In the genomic region with DNA sequence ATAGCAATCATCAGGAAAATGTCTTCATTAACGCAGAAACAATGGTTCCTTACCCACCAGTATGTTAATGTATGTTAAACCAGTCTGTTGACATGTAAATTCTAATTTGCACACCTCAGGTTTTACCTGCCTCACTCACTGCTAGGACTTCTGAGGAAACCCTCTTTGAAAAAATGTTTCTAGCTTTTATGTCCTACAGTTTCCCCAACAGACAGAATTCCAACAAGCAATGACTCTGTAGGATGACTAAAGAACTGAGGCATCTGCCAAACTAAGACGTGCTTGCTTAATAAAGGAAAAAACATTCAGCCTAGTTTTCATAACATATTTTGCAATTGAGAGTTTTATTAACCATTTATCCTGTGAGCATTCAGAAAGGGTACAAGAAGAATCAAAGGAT, we compare ENCODE assay signal across 28 cellular contexts. TPM values are rescaled to one million over a fixed set of nuclear protein-coding genes. Genes with fewer than 3 reads are reported as not detected.
A peak's percentile ranks its signal among the peaks of the same experiment; 100 is the strongest.
DNase-seq lines count a peak whose midpoint lies in the region; ATAC-seq and TF ChIP-seq lines count a peak whose summit lies in the region.
"Had no signal": no experiment of that assay in that cellular context is flagged by ENCODE, and none has a peak within 500 bp of the region (broad histone marks: within the 10 kb centered on the region; RNA-seq: fewer than 3 reads in every experiment).

No MANE protein-coding gene starts in this region.

- ATAC-seq in GM18519 (IDR thresholded peaks at IDR 0.05; ENCODE audit: low FRiP score, unreplicated experiment) = no peak
- no peak for ATAC-seq in Right ventricle myocardium inferior
- ATAC-seq: activated T-cell treated with anti-CD3 and anti-CD28 coated beads, Interleukin-2, amount 50 U/mL, for 72 hours; left ventricle myocardium superior; SK-N-SH treated with all-trans-retinoic acid at 6 μM for 48 hours had no signal

- H3K4me1 ChIP-seq in HUES64 (ENCODE audit: insufficient read depth, low read length) = peaks cover 30% of the 10 kb centered on the region
- H3K4me1 ChIP-seq in endodermal cell (ENCODE audit: control insufficient read depth, insufficient read depth, low read length) = peaks cover 10% of the 10 kb centered on the region
- H3K4me1 ChIP-seq: ascending aorta, vagina had no signal

- peaks cover 52% of the 10 kb centered on the region for H3K4me1 Mint-ChIP-seq in endodermal cell

- H3K27ac ChIP-seq in HUES64 (ENCODE audit: low read depth, low read length) (peak overlapping the region; percentile 80), endodermal cell (ENCODE audit: low read depth, low read length) (no peak overlapping the region)
- H3K27ac ChIP-seq: ascending aorta, vagina had no signal

- no peaks in the 10 kb centered on the region for H3K9me3 Mint-ChIP-seq in endodermal cell
- H3K9me3 Mint-ChIP-seq: activated T-cell treated with anti-CD3 and anti-CD28 coated beads, Interleukin-2, amount 50 U/mL, for 72 hours; CD4-positive, alpha-beta T cell had no signal

- H3K9me3 ChIP-seq in HUES64 (ENCODE audit: insufficient read depth, low read depth, low read length) (no peaks in the 10 kb centered on the region), endodermal cell (ENCODE audit: control insufficient read depth, low read length) (no peaks in the 10 kb centered on the region)
- H3K9me3 ChIP-seq: ascending aorta, vagina had no signal

- no peak overlapping the region for H3K9ac ChIP-seq in HUES64 (ENCODE audit: low read depth, low read length)
- no peak overlapping the region for H3K9ac ChIP-seq in endodermal cell (ENCODE audit: extremely low read depth, low read length, poor library complexity, severe bottlenecking)

- no peak overlapping the region for H3K4me3 ChIP-seq in HUES64 (ENCODE audit: low read length)
- H3K4me3 ChIP-seq in endodermal cell (ENCODE audit: low read length) = no peak overlapping the region
- H3K4me3 ChIP-seq: ascending aorta, vagina had no signal

- intact Hi-C loops in Right ventricle myocardium inferior (cut with DNase I) = no loop called here

- no peaks in the 10 kb centered on the region for H3K27me3 ChIP-seq in HUES64 (ENCODE audit: insufficient read depth, low read length)
- H3K27me3 ChIP-seq in endodermal cell (ENCODE audit: control insufficient read depth, insufficient read depth, low read length, poor library complexity, severe bottlenecking) = no peaks in the 10 kb centered on the region
- H3K27me3 ChIP-seq: ascending aorta, vagina had no signal

- H3K36me3 ChIP-seq in HUES64 (ENCODE audit: insufficient read depth, low read length) (no peaks in the 10 kb centered on the region), endodermal cell (ENCODE audit: control insufficient read depth, insufficient read depth, low read length) (no peaks in the 10 kb centered on the region)
- H3K36me3 ChIP-seq: ascending aorta, vagina had no signal

- no CpG with 5 or more reads among the region's 2 CpGs for WGBS in HUES64
- WGBS in endodermal cell (ENCODE audit: insufficient coverage in 1 of 2, insufficient read length in 1 of 2), 2 experiments = 36% methylated on average over 2 of the region's 2 CpGs; no CpG with 5 or more reads in 1 of the 2 experiments

- H3K27ac Mint-ChIP-seq in endodermal cell = peak overlapping the region; percentile 82
- H3K27ac Mint-ChIP-seq: activated T-cell treated with anti-CD3 and anti-CD28 coated beads, Interleukin-2, amount 50 U/mL, for 72 hours; CD4-positive, alpha-beta T cell had no signal

- H3K4me3 Mint-ChIP-seq in endodermal cell = peak overlapping the region; percentile 8
- H3K4me3 Mint-ChIP-seq: activated T-cell treated with anti-CD3 and anti-CD28 coated beads, Interleukin-2, amount 50 U/mL, for 72 hours; CD4-positive, alpha-beta T cell had no signal

- DNase-seq in EL (peak; percentile 57), endodermal cell (no peak), non-pigmented ciliary epithelial cell (ENCODE audit: low read depth) (peak; percentile 15), KG1 (lab: John Stamatoyannopoulos, UW) (no peak), Right ventricle myocardium inferior (ENCODE audit: missing footprints) (no peak), NCI-H2107 (lab: John Stamatoyannopoulos, UW) (no peak)
- DNase-seq: ACHN; activated CD4-positive, CD25-positive, alpha-beta regulatory T cell; activated naive CD4-positive, alpha-beta T cell treated with anti-CD3 and anti-CD28 coated beads, Interleukin-2, amount 50 U/mL, for 16 hours; activated T-cell treated with anti-CD3 and anti-CD28 coated beads, Interleukin-2, amount 50 U/mL, for 72 hours; CD4-positive, alpha-beta T cell; effector memory CD4-positive, alpha-beta T cell; left ventricle myocardium superior; NCI-H1092 treated with DMSO at 0.1 percent for 48 hours; NCI-H2029 treated with DMSO at 0.1 percent for 48 hours; NCI-H510A treated with DMSO at 0.1 percent for 48 hours; nucleus accumbens; stimulated activated CD4-positive, alpha-beta T cell treated with anti-CD3 and anti-CD28 coated beads, Interleukin-12 subunit alpha, Interleukin-12 subunit beta, amount 100 ng/mL, for 4 hours; stimulated activated CD8-positive, alpha-beta memory T cell treated with anti-CD3 and anti-CD28 coated beads, Interleukin-4, amount 100 ng/mL, for 48 hours; substantia nigra had no signal

- no peaks in the 10 kb centered on the region for H3K36me3 Mint-ChIP-seq in endodermal cell (ENCODE audit: low read depth)

- peaks cover 17% of the 10 kb centered on the region for H3K27me3 Mint-ChIP-seq in endodermal cell (ENCODE audit: insufficient read depth)
- H3K27me3 Mint-ChIP-seq: CD4-positive, alpha-beta T cell had no signal

- TF ChIP-seq CTCF in endodermal cell (conservative IDR thresholded peaks at IDR 0.05) = no peak

RNA-seq across cellular contexts. Expression of gene SOX3, which starts 20.6 kb away (rescaled TPM):
- polyA plus RNA-seq in HUES64 (2013, experiment 1 of 2) = 14.1 TPM
- polyA plus RNA-seq in HUES64 (2013, experiment 2 of 2) = 20.2 TPM
- 1 to 10 TPM in 1 of 2 donors, under 1 TPM in 1; 0.27 to 2.0 TPM for total RNA-seq in endodermal cell
- polyA plus RNA-seq in endodermal cell (2013, experiment 1 of 2) = 29.3 TPM
- 18.7 TPM for polyA plus RNA-seq in endodermal cell (2013, experiment 2 of 2)
- not detected for total RNA-seq in Right ventricle myocardium inferior
- total RNA-seq: activated CD8-positive, alpha-beta memory T cell treated with anti-CD3 and anti-CD28 coated beads for 36 hours; activated T-cell treated with anti-CD3 and anti-CD28 coated beads, Interleukin-2, amount 50 U/mL, for 72 hours; ascending aorta; CD4-positive, alpha-beta T cell; chondrocyte; H4; left ventricle myocardium superior; vagina had no signal

Comparison
In these comparisons a context has a peak if more than half of its experiments do, and no peak if none do; other contexts are left out.
1. DNase-seq: peak in EL (single experiment) and non-pigmented ciliary epithelial cell (single experiment); none in endodermal cell (single experiment), KG1 (single experiment), Right ventricle myocardium inferior (single experiment) and NCI-H2107 (single experiment).